7 cellular contexts compared by ENCODE assay signal in the genomic region with DNA sequence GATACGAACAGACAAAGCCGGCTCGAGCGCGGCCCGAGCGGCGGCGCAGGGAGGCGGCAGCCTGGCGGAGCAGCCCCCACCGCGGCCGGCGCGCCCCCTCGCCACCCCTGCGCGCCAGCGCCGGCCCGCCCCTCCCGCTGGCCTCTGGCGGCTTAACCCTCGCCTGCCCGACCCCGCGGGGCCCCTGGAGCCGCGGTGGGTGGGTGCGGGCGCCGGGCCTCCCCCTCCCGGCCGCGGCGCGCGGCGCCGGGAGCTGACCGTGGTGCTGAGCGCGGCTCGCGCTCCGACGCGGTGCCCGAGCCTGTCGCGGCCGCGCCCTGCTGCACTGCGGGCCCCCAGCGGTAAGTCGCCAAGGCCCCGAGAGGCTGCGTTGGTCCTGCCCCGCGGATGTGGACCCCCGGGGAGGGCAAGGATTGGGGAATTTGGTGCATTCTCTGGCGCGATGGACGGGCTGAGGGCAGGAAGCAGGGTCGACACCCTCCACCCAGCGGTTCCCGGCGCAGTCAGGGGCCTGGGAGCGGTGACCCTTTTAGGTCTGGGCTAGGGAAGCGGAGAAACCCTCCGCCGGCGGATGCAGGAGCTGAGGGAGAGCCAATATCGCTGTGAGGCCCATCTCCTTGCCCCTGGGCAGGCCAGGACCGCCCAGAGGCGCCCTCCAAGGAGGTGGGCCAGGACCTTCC. TPM values are rescaled to one million over a fixed set of nuclear protein-coding genes. Genes with fewer than 3 reads are reported as not detected.
DNase-seq lines count a peak whose midpoint lies in the region; ATAC-seq and TF ChIP-seq lines count a peak whose summit lies in the region.

No MANE protein-coding gene starts in this region.

- intact Hi-C loops in mammary epithelial cell (cut with micrococcal nuclease), result no loop called here

- H4K20me1 ChIP-seq in mammary epithelial cell (ENCODE audit: insufficient read depth, low read length), result no peaks in the 10 kb centered on the region

- H3K4me2 ChIP-seq in mammary epithelial cell (ENCODE audit: insufficient read depth, low read depth, low read length), result peak overlapping the region; percentile 90

- in situ Hi-C loops in mammary epithelial cell (cut with MboI; ENCODE audit: low sequenced_read_pairs in 2 of 2), result no loop called here

- no peaks in the 10 kb centered on the region for H3K36me3 ChIP-seq in mammary epithelial cell (ENCODE audit: insufficient read depth, low read length)

- H3K79me2 ChIP-seq in mammary epithelial cell (ENCODE audit: insufficient read depth, low read length), result no peaks in the 10 kb centered on the region

- TF ChIP-seq CTCF in mammary epithelial cell (conservative IDR thresholded peaks at IDR 0.05 in 1 of 2, IDR thresholded peaks at IDR 0.05 in 1 of 2; ENCODE audit: extremely low read depth in 1 of 2, insufficient read depth in 1 of 2, low read depth in 1 of 2, low read length in 2 of 2), result no peak

- 26% methylated on average over 10 of the region's 77 CpGs for WGBS in mammary epithelial cell (ENCODE audit: low coverage, missing lambda C conversion rate)

- peaks cover 7% of the 10 kb centered on the region for H3K4me1 ChIP-seq in mammary epithelial cell (ENCODE audit: insufficient read depth, low read length)

- ATAC-seq in GM19025 (IDR thresholded peaks at IDR 0.05; ENCODE audit: low read depth, unreplicated experiment) (peak; percentile 54), left lobe of liver (peak; percentile 58), HG03432 (IDR thresholded peaks at IDR 0.05; ENCODE audit: unreplicated experiment) (no peak), HG03175 (IDR thresholded peaks at IDR 0.05; ENCODE audit: unreplicated experiment) (no peak)

- H3K27me3 ChIP-seq in mammary epithelial cell (ENCODE audit: insufficient read depth, low read length), result peaks cover 12% of the 10 kb centered on the region

- H3K4me3 ChIP-seq in mammary epithelial cell (replicated peaks in 1 of 3; ENCODE audit: insufficient read depth in 1 of 3, low read depth in 2 of 3, low read length in 3 of 3), result peak overlapping the region in 2 of 3 experiments; percentile 29 to 41

- DNase-seq in KG1 (lab: John Stamatoyannopoulos, UW), result peak; percentile 4
- DNase-seq in mammary epithelial cell, result peak; percentile 13
- no peak for DNase-seq in left lobe of liver (ENCODE audit: low spot score)
- DNase-seq in middle frontal gyrus (ENCODE audit: extremely low spot score, low spot score), result no peak

- BruUV-seq in mammary epithelial cell (replicated peaks; lab: Mats Ljungman, UMichigan), result no TSS peak

- H3K27ac ChIP-seq in mammary epithelial cell (ENCODE audit: insufficient read depth, low read depth, low read length), result no peak overlapping the region

- dilution Hi-C loops in mammary epithelial cell (cut with HindIII; ENCODE audit: low sequenced_read_pairs), result no loop called here

- H2AFZ ChIP-seq in mammary epithelial cell (ENCODE audit: low read depth, low read length), result no peak overlapping the region

- H3K9me3 ChIP-seq in mammary epithelial cell (replicated peaks; ENCODE audit: insufficient read depth, low read length), result no peaks in the 10 kb centered on the region

- H3K9ac ChIP-seq in mammary epithelial cell (ENCODE audit: insufficient read depth, low read length), result no peak overlapping the region

- CTCF ChIA-PET in mammary epithelial cell (lab: Charles Lee; ENCODE audit: low non-redundant PET), result no interaction called here

RNA-seq across cellular contexts. Expression of gene AMER3, which starts 0.8 kb away (rescaled TPM):
- total RNA-seq in mammary epithelial cell (not detected), left lobe of liver (not detected)
- polyA plus RNA-seq in mammary epithelial cell, result not detected
- polyA minus RNA-seq in mammary epithelial cell, result not detected

RNA-seq across cellular contexts. Expression of gene GPR148, which starts 27.3 kb away (rescaled TPM):
- total RNA-seq in mammary epithelial cell (not detected), left lobe of liver (not detected)
- not detected for polyA plus RNA-seq in mammary epithelial cell
- not detected for polyA minus RNA-seq in mammary epithelial cell

Comparison
In these comparisons a context has a peak if more than half of its experiments do, and no peak if none do; other contexts are left out.
1. ATAC-seq: peak in GM19025 (single experiment) and left lobe of liver (single experiment); none in HG03432 (single experiment) and HG03175 (single experiment).
2. DNase-seq: peak in KG1 (single experiment) and mammary epithelial cell (single experiment); none in left lobe of liver (single experiment) and middle frontal gyrus (single experiment).